ENCODE assay signal across 21 cellular contexts in genomic region chr3:194987571-194988494, GRCh38.
"Had no signal": no experiment of that assay in that cellular context is flagged by ENCODE, and none has a peak within 500 bp of the region (broad histone marks: within the 10 kb centered on the region; RNA-seq: fewer than 3 reads in every experiment).

No MANE protein-coding gene starts in this region.

- ATAC-seq: heart right ventricle; right cardiac atrium; stimulated activated memory B cell treated with anti-CD40 and anti-IgM and Interleukin-4, amounts not matched to agents 10 μg/mL and 1 μg/mL and 100 μg/mL, for 72 hours; T-cell had no signal

- H3K9me3 ChIP-seq: ascending aorta, breast epithelium, thoracic aorta had no signal

- DNase-seq: activated CD4-positive, alpha-beta T cell treated with anti-CD3 and anti-CD28 coated beads, Interleukin-2, amount 10 ng/mL, durations not matched to agents 24 days and 14 days; activated gamma-delta T cell; effector CD8-positive, alpha-beta T cell; heart right ventricle; kidney glomerular epithelial cell; nucleus accumbens; right cardiac atrium; stimulated activated CD4-positive, alpha-beta T cell treated with anti-CD3 and anti-CD28 coated beads, Interleukin-15, amount 100 ng/mL, for 24 hours; stimulated activated CD4-positive, alpha-beta T cell treated with anti-CD3 and anti-CD28 coated beads, Interleukin-2, amount 100 ng/mL, for 48 hours; T-cell; T1000 had no signal

- H3K27ac ChIP-seq: ascending aorta, breast epithelium, esophagus muscularis mucosa, heart right ventricle, thoracic aorta had no signal

- H3K27me3 ChIP-seq: ascending aorta, breast epithelium, heart right ventricle had no signal

- H3K27ac Mint-ChIP-seq: activated CD4-positive, alpha-beta T cell treated with anti-CD3 and anti-CD28 coated beads, Interleukin-2, amount 10 ng/mL, durations not matched to agents 24 days and 14 days; activated naive CD4-positive, alpha-beta T cell treated with anti-CD3 and anti-CD28 coated beads, Interleukin-2, amount 50 U/mL, for 24 hours; dendritic cell treated with granulocyte-macrophage colony-stimulating factor and Interleukin-4, amounts not matched to agents 40 ng/mL and 50 ng/mL, for 4 days; progenitor cell of endocrine pancreas; stimulated activated memory B cell treated with anti-CD40 and anti-IgM and Interleukin-4, amounts not matched to agents 10 μg/mL and 1 μg/mL and 100 μg/mL, for 72 hours; T-cell had no signal

- H3K9me3 Mint-ChIP-seq: activated CD4-positive, alpha-beta T cell treated with anti-CD3 and anti-CD28 coated beads, Interleukin-2, amount 10 ng/mL, durations not matched to agents 24 days and 14 days; activated naive CD4-positive, alpha-beta T cell treated with anti-CD3 and anti-CD28 coated beads, Interleukin-2, amount 50 U/mL, for 24 hours; nephron; stimulated activated memory B cell treated with anti-CD40 and anti-IgM and Interleukin-4, amounts not matched to agents 10 μg/mL and 1 μg/mL and 100 μg/mL, for 72 hours; T-cell had no signal

- H3K36me3 ChIP-seq: ascending aorta, breast epithelium, esophagus muscularis mucosa, heart right ventricle, thoracic aorta had no signal

- H3K4me3 Mint-ChIP-seq: activated CD4-positive, alpha-beta T cell treated with anti-CD3 and anti-CD28 coated beads, Interleukin-2, amount 10 ng/mL, durations not matched to agents 24 days and 14 days; activated naive CD4-positive, alpha-beta T cell treated with anti-CD3 and anti-CD28 coated beads, Interleukin-2, amount 50 U/mL, for 24 hours; dendritic cell treated with granulocyte-macrophage colony-stimulating factor and Interleukin-4, amounts not matched to agents 40 ng/mL and 50 ng/mL, for 4 days; nephron; stimulated activated memory B cell treated with anti-CD40 and anti-IgM and Interleukin-4, amounts not matched to agents 10 μg/mL and 1 μg/mL and 100 μg/mL, for 72 hours; T-cell had no signal

- H3K4me3 ChIP-seq: ascending aorta, breast epithelium, esophagus muscularis mucosa, heart right ventricle, skin epidermis, thoracic aorta had no signal

- H3K4me1 ChIP-seq: breast epithelium had no signal

- H3K36me3 Mint-ChIP-seq: activated naive CD4-positive, alpha-beta T cell treated with anti-CD3 and anti-CD28 coated beads, Interleukin-2, amount 50 U/mL, for 24 hours; stimulated activated memory B cell treated with anti-CD40 and anti-IgM and Interleukin-4, amounts not matched to agents 10 μg/mL and 1 μg/mL and 100 μg/mL, for 72 hours; T-cell had no signal

- H3K4me1 Mint-ChIP-seq: activated CD4-positive, alpha-beta T cell treated with anti-CD3 and anti-CD28 coated beads, Interleukin-2, amount 10 ng/mL, durations not matched to agents 24 days and 14 days; activated naive CD4-positive, alpha-beta T cell treated with anti-CD3 and anti-CD28 coated beads, Interleukin-2, amount 50 U/mL, for 24 hours; T-cell had no signal
